ENCODE assay signal across 25 cellular contexts in the genomic region with DNA sequence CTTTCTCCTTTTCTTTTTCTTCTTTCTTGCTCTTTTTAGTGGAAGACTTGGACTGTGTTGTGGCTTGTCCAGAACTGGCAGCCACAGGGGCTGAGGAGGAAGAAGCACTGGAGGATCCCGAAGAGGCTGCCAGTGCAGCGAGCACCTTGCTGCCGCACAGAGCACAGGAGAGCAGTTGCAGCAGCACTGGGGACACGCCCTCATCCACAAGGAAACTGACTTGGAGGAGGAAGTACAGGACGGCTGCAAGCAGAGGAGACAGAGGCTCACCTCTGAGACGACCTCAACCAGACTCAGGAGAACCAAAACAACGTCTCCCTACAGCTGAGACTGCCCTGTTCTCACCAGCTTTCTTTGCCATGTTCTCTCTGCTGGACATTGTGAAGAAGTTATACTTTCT.
DNase-seq lines count a peak whose midpoint lies in the region; ATAC-seq and TF ChIP-seq lines count a peak whose summit lies in the region.
"Had no signal": no experiment of that assay in that cellular context is flagged by ENCODE, and none has a peak within 500 bp of the region (broad histone marks: within the 10 kb centered on the region; RNA-seq: fewer than 3 reads in every experiment).

No MANE protein-coding gene starts in this region.

- no peak for TF ChIP-seq CTCF in body of pancreas (IDR thresholded peaks at IDR 0.05)
- no peak for TF ChIP-seq CTCF in stomach (IDR thresholded peaks at IDR 0.05)
- TF ChIP-seq CTCF in thyroid gland (IDR thresholded peaks at IDR 0.05): no peak

- no peak overlapping the region for H3K27ac Mint-ChIP-seq in activated CD8-positive, alpha-beta T cell treated with anti-CD3 and anti-CD28 coated beads, Interleukin-2, amount 10 ng/mL, durations not matched to agents 7 days and 5 days
- H3K27ac Mint-ChIP-seq: activated naive CD4-positive, alpha-beta T cell treated with anti-CD3 and anti-CD28 coated beads, Interleukin-2, amount 10 ng/mL, durations not matched to agents 7 days and 5 days; memory B cell; stimulated activated memory B cell treated with anti-CD40 and anti-IgM and Interleukin-4, amounts not matched to agents 10 μg/mL and 1 μg/mL and 100 μg/mL, for 72 hours; T-cell had no signal

- H3K9me3 ChIP-seq in body of pancreas: no peaks in the 10 kb centered on the region
- H3K9me3 ChIP-seq in stomach: no peaks in the 10 kb centered on the region
- H3K9me3 ChIP-seq in thyroid gland: no peaks in the 10 kb centered on the region
- H3K9me3 ChIP-seq: ovary had no signal

- 59 to 79% methylated on average over 7 of the region's 7 CpGs for WGBS in body of pancreas, 2 donors
- 22 to 54% (median 45%) methylated on average over 7 of the region's 7 CpGs for WGBS in stomach, 5 donors
- WGBS in thyroid gland, 2 donors: 83 to 84% methylated on average over 7 of the region's 7 CpGs

- H3K4me1 ChIP-seq in body of pancreas: no peaks in the 10 kb centered on the region
- peaks cover 20 to 56% (median 31%) of the 10 kb centered on the region in 4 donors for H3K4me1 ChIP-seq in stomach
- H3K4me1 ChIP-seq in thyroid gland: no peaks in the 10 kb centered on the region

- no peak for ATAC-seq in body of pancreas
- ATAC-seq in activated CD8-positive, alpha-beta T cell treated with anti-CD3 and anti-CD28 coated beads, Interleukin-2, amount 10 ng/mL, durations not matched to agents 7 days and 5 days: no peak
- ATAC-seq: activated CD4-positive, CD25-positive, alpha-beta regulatory T cell treated with anti-CD3 and anti-CD28 coated beads, Interleukin-2, amount 50 U/mL, for 24 hours; naive thymus-derived CD8-positive, alpha-beta T cell; stimulated activated memory B cell treated with anti-CD40 and anti-IgM and Interleukin-4, amounts not matched to agents 10 μg/mL and 1 μg/mL and 100 μg/mL, for 72 hours; T-cell had no signal

- no peak for TF ChIP-seq EP300 in stomach (IDR thresholded peaks at IDR 0.05)

- peak; percentile 12 to 22 for DNase-seq in Kasumi-1 (lab: John Stamatoyannopoulos, UW)
- DNase-seq in body of pancreas: peak in 3 of 4 donors; percentile 28 to 44 (median 37)
- peak; percentile 39 for DNase-seq in mucosa of gallbladder (ENCODE audit: low spot score)
- peak; percentile 77 for DNase-seq in stomach
- DNase-seq in thyroid gland: no peak
- no peak for DNase-seq in GF-D8 (lab: John Stamatoyannopoulos, UW)
- no peak for DNase-seq in activated CD8-positive, alpha-beta T cell treated with anti-CD3 and anti-CD28 coated beads, Interleukin-2, amount 10 ng/mL, durations not matched to agents 7 days and 5 days
- DNase-seq: activated naive CD4-positive, alpha-beta T cell treated with anti-CD3 and anti-CD28 coated beads, Interleukin-2, amount 10 ng/mL, durations not matched to agents 7 days and 5 days; activated T-cell treated with anti-CD3 and anti-CD28 coated beads, Interleukin-2, amount 50 U/mL, for 48 hours; CD8-positive, alpha-beta memory T cell; central memory CD4-positive, alpha-beta T cell; H7; head of caudate nucleus; KG1; naive thymus-derived CD8-positive, alpha-beta T cell; NCI-H1436 treated with DMSO at 0.1 percent for 48 hours; NCI-H510A treated with DMSO at 0.1 percent for 48 hours; NK-92 treated with Interleukin-12 subunit alpha and Interleukin-12 subunit beta, amount 100 ng/mL, for 24 hours; ovary; SHP77 treated with DMSO at 0.1 percent for 48 hours; stimulated activated CD4-positive, alpha-beta T cell treated with anti-CD3 and anti-CD28 coated beads, Interleukin-2, amount 100 ng/mL, for 48 hours; T-cell had no signal

- intact Hi-C loops in body of pancreas (cut with DNase I) (no loop called here), stomach (cut with DNase I; ENCODE audit: low total_unique reads) (no loop called here), thyroid gland (cut with DNase I) (no loop called here)

- CTCF ChIA-PET in activated CD8-positive, alpha-beta T cell treated with anti-CD3 and anti-CD28 coated beads, Interleukin-2, amount 10 ng/mL, durations not matched to agents 7 days and 5 days (lab: Charles Lee): no interaction called here

- TF ChIP-seq POLR2A in body of pancreas (IDR thresholded peaks at IDR 0.05): no peak
- no peak for TF ChIP-seq POLR2A in stomach (IDR thresholded peaks at IDR 0.05)
- TF ChIP-seq POLR2A in thyroid gland (IDR thresholded peaks at IDR 0.05): no peak

- H3K27me3 ChIP-seq in body of pancreas (no peaks in the 10 kb centered on the region), stomach (no peaks in the 10 kb centered on the region), thyroid gland (no peaks in the 10 kb centered on the region)
- H3K27me3 ChIP-seq: ovary had no signal

- H3K27ac ChIP-seq in body of pancreas (no peak overlapping the region), stomach (peak overlapping the region; percentile 33 to 77 (median 75)), thyroid gland (no peak overlapping the region)
- H3K27ac ChIP-seq: ovary had no signal

- H3K4me3 ChIP-seq in body of pancreas: no peak overlapping the region
- no peak overlapping the region for H3K4me3 ChIP-seq in stomach
- no peak overlapping the region for H3K4me3 ChIP-seq in thyroid gland (replicated peaks in 1 of 3)
- H3K4me3 ChIP-seq: ovary had no signal

- H3K4me3 Mint-ChIP-seq in activated CD8-positive, alpha-beta T cell treated with anti-CD3 and anti-CD28 coated beads, Interleukin-2, amount 10 ng/mL, durations not matched to agents 7 days and 5 days: no peak overlapping the region
- H3K4me3 Mint-ChIP-seq: activated naive CD4-positive, alpha-beta T cell treated with anti-CD3 and anti-CD28 coated beads, Interleukin-2, amount 10 ng/mL, durations not matched to agents 7 days and 5 days; memory B cell; naive thymus-derived CD8-positive, alpha-beta T cell; stimulated activated memory B cell treated with anti-CD40 and anti-IgM and Interleukin-4, amounts not matched to agents 10 μg/mL and 1 μg/mL and 100 μg/mL, for 72 hours; T-cell had no signal

- peaks cover 41% of the 10 kb centered on the region for H3K4me1 Mint-ChIP-seq in activated CD8-positive, alpha-beta T cell treated with anti-CD3 and anti-CD28 coated beads, Interleukin-2, amount 10 ng/mL, durations not matched to agents 7 days and 5 days (ENCODE audit: low read depth)

- POLR2A ChIA-PET in activated CD8-positive, alpha-beta T cell treated with anti-CD3 and anti-CD28 coated beads, Interleukin-2, amount 10 ng/mL, durations not matched to agents 7 days and 5 days (lab: Charles Lee): no interaction called here

- H3K27me3 Mint-ChIP-seq in activated CD8-positive, alpha-beta T cell treated with anti-CD3 and anti-CD28 coated beads, Interleukin-2, amount 10 ng/mL, durations not matched to agents 7 days and 5 days (ENCODE audit: low read depth): no peaks in the 10 kb centered on the region
- H3K27me3 Mint-ChIP-seq: activated naive CD4-positive, alpha-beta T cell treated with anti-CD3 and anti-CD28 coated beads, Interleukin-2, amount 10 ng/mL, durations not matched to agents 7 days and 5 days; memory B cell; naive thymus-derived CD8-positive, alpha-beta T cell; stimulated activated memory B cell treated with anti-CD40 and anti-IgM and Interleukin-4, amounts not matched to agents 10 μg/mL and 1 μg/mL and 100 μg/mL, for 72 hours; T-cell had no signal

- peaks cover 88% of the 10 kb centered on the region for H3K36me3 Mint-ChIP-seq in activated CD8-positive, alpha-beta T cell treated with anti-CD3 and anti-CD28 coated beads, Interleukin-2, amount 10 ng/mL, durations not matched to agents 7 days and 5 days (ENCODE audit: low read depth)

- H3K36me3 ChIP-seq in body of pancreas (replicated peaks in 1 of 2; ENCODE audit: insufficient read depth in 1 of 2, low read depth in 2 of 2) (peaks cover 18 to 60% of the 10 kb centered on the region in 2 donors), stomach (peaks cover 94 to 100% (median 100%) of the 10 kb centered on the region in 4 donors), thyroid gland (peaks cover 87 to 100% of the 10 kb centered on the region in 2 donors)
- H3K36me3 ChIP-seq: ovary had no signal

- H3K9me3 Mint-ChIP-seq in activated CD8-positive, alpha-beta T cell treated with anti-CD3 and anti-CD28 coated beads, Interleukin-2, amount 10 ng/mL, durations not matched to agents 7 days and 5 days (ENCODE audit: insufficient read depth): no peaks in the 10 kb centered on the region
- H3K9me3 Mint-ChIP-seq: activated naive CD4-positive, alpha-beta T cell treated with anti-CD3 and anti-CD28 coated beads, Interleukin-2, amount 10 ng/mL, durations not matched to agents 7 days and 5 days; CD8-positive, alpha-beta memory T cell; memory B cell; naive thymus-derived CD8-positive, alpha-beta T cell; stimulated activated memory B cell treated with anti-CD40 and anti-IgM and Interleukin-4, amounts not matched to agents 10 μg/mL and 1 μg/mL and 100 μg/mL, for 72 hours; T-cell had no signal

Comparison
In these comparisons a context has a peak if more than half of its experiments do, and no peak if none do; other contexts are left out.
1. DNase-seq: peak in Kasumi-1 (2 of 2), body of pancreas (3 of 4), mucosa of gallbladder (single experiment) and stomach (single experiment); none in thyroid gland (0 of 2), GF-D8 (single experiment) and activated CD8-positive, alpha-beta T cell treated with anti-CD3 and anti-CD28 coated beads, Interleukin-2, amount 10 ng/mL, durations not matched to agents 7 days and 5 days (single experiment).
2. H3K27ac ChIP-seq: peak in stomach (5 of 5); none in body of pancreas (0 of 4) and thyroid gland (0 of 3).